Comparison of ENCODE assay signal across 8 cellular contexts in the genomic region with DNA sequence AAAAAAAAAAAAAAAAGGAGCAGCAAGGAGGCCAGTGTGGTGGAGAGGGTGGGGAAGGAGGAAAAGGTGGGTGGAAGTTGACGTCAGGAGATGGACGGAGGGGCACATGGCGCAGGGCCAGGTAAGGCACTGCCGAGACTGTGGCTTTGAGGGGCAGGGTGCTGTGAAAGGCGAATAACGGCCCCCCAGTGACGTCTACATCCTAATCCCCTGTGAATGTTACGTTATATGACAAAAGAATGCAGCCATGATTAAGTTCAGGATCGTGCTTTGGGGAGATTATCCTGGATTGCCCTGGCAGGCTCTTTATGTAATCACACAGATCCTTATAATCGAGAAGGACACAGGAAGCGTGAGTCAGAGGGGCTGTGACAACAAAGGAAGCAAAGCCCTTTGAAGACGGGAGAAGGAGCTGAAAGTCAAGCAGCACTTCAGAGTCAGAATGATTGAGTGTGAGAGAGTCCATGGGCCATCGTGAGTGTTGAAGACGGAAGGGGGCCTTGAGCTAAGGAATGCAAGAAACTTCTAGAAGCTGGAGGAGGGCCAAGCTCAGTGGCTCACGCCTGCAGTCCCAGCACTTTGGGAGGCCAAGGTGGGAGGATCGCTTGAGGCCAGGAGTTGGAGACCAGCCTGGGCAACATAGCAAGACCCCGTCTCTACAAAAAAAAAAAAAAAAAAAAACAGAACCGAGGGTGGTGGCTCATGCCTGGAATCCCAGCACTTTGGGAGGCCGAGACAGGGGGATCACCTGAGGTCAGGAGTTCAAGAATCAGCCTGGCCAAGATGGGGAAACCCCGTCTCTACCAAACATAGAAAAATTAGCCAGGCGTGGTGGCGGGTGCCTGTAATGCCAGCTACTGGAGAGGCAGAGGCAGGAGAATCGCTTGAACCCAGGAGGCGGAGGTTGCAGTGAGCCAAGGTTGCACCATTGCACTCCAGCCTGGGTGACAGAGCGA. TPM values are rescaled to one million over a fixed set of nuclear protein-coding genes. Genes with fewer than 3 reads are reported as not detected.
DNase-seq lines count a peak whose midpoint lies in the region; ATAC-seq and TF ChIP-seq lines count a peak whose summit lies in the region.

No MANE protein-coding gene starts in this region.

- H3K4me3 ChIP-seq in BJ (ENCODE audit: low read depth, low read length) (no peak overlapping the region), choroid plexus epithelial cell (ENCODE audit: low read depth, low read length) (no peak overlapping the region), mucosa of rectum (ENCODE audit: low read length in 2 of 2) (no peak overlapping the region)

- H3K9me3 ChIP-seq in mucosa of rectum (ENCODE audit: control insufficient read depth in 2 of 2, low read length in 2 of 2), result no peaks in the 10 kb centered on the region

- H3K27me3 ChIP-seq in BJ (ENCODE audit: control insufficient read depth, insufficient read depth, low read length), result no peaks in the 10 kb centered on the region
- H3K27me3 ChIP-seq in mucosa of rectum (ENCODE audit: control insufficient read depth in 2 of 2, insufficient read depth in 2 of 2, low read length in 2 of 2), result no peaks in the 10 kb centered on the region

- H3K27ac ChIP-seq in mucosa of rectum (ENCODE audit: low read depth in 2 of 2, low read length in 2 of 2), result peak overlapping the region; percentile 29 to 43

- POLR2A ChIA-PET in BJ (lab: Charles Lee), result no interaction called here

- H3K36me3 ChIP-seq in BJ (ENCODE audit: control insufficient read depth, insufficient read depth, low read length) (peaks cover 7% of the 10 kb centered on the region; the same call in 1 of the 2 replicates), mucosa of rectum (ENCODE audit: control insufficient read depth in 2 of 2, insufficient read depth in 2 of 2, low read length in 2 of 2) (no peaks in the 10 kb centered on the region)

- no peak for ATAC-seq in HG03095 (IDR thresholded peaks at IDR 0.05; ENCODE audit: unreplicated experiment)

- peaks cover 26 to 41% of the 10 kb centered on the region in 2 donors for H3K4me1 ChIP-seq in mucosa of rectum (ENCODE audit: control insufficient read depth in 2 of 2, insufficient read depth in 2 of 2, low read length in 2 of 2)

- DNase-seq in BJ (ENCODE audit: low read depth) (peak; percentile 57), MV-4-11 (lab: John Stamatoyannopoulos, UW) (peak; percentile 48), choroid plexus epithelial cell (ENCODE audit: low read depth) (peak; percentile 68), NCI-H1694 treated with DMSO at 0.1 percent for 48 hours (lab: John Stamatoyannopoulos, UW) (no peak), activated gamma-delta T cell treated with Interleukin-2 at 50 U/mL for 16 hours (no peak), NOMO-1 (lab: John Stamatoyannopoulos, UW; ENCODE audit: unreplicated experiment in 2 of 2) (no peak)

- CTCF ChIA-PET in BJ (lab: Yijun Ruan, JAX), result interaction anchor here (0.8 to 1.0 kb wide), 4 partner anchors 11 to 159 kb away, joined by 3 to 4 read pairs (median 3); no protein-coding TSS in a partner anchor

- no peak for TF ChIP-seq CTCF in BJ (IDR thresholded peaks at IDR 0.05; ENCODE audit: insufficient read depth, low read depth, low read length)
- TF ChIP-seq CTCF in choroid plexus epithelial cell (conservative IDR thresholded peaks at IDR 0.05; ENCODE audit: low read depth, low read length), result no peak

- peak overlapping the region in 1 of 2 donors; percentile 47 for H3K9ac ChIP-seq in mucosa of rectum (ENCODE audit: low read depth in 1 of 2, low read length in 2 of 2)

RNA-seq across cellular contexts. Expression of a gene that starts 13.8 kb away (rescaled TPM):
- polyA plus RNA-seq in BJ (2011; rRNA removed), result not detected in 2 replicates
- not detected in 2 replicates for polyA minus RNA-seq in BJ (2011; rRNA and poly(A)+ RNA removed)

RNA-seq across cellular contexts. Expression of a gene that starts 13.9 kb away (rescaled TPM):
- 6.1 and 8.9 TPM in 2 replicates for polyA plus RNA-seq in BJ (2011; rRNA removed)
- polyA minus RNA-seq in BJ (2011; rRNA and poly(A)+ RNA removed), result 3.9 and 6.2 TPM in 2 replicates

RNA-seq across cellular contexts. Expression of a gene that starts 41.5 kb away (rescaled TPM):
- 84.4 and 129 TPM in 2 replicates for polyA plus RNA-seq in BJ (2011; rRNA removed)
- polyA minus RNA-seq in BJ (2011; rRNA and poly(A)+ RNA removed), result 77.2 and 104 TPM in 2 replicates

Comparison
In these comparisons a context has a peak if more than half of its experiments do, and no peak if none do; other contexts are left out.
1. DNase-seq: peak in BJ (single experiment), MV-4-11 (single experiment) and choroid plexus epithelial cell (single experiment); none in NCI-H1694 treated with DMSO at 0.1 percent for 48 hours (single experiment), activated gamma-delta T cell treated with Interleukin-2 at 50 U/mL for 16 hours (single experiment) and NOMO-1 (0 of 2).